1 cellular context compared by ENCODE assay signal in the genomic region with DNA sequence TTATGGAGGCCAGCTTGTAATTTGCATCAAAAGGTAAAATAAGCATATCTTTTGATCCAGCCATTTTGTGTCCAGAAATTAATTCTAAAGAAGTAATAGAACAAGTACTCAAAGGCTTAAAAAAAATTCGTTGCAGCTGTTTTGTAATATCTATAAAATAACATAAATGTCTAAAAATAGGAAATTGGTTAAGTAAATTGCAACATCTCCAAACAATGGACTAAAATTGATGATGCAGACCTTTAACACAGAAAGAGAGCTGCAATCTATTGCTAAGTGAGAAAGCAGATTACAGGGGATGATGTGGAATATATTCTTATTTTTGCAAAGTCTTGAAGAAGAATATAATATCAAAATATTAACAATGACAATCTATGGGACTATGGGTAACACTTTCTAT.
A peak's percentile ranks its signal among the peaks of the same experiment; 100 is the strongest.
TF ChIP-seq lines count a peak whose summit lies in the region.

No MANE protein-coding gene starts in this region.

TF ChIP-seq in IMR-90, 13 proteins besides CTCF, POLR2A, EP300 and RAD21:
- TF ChIP-seq FOS (IDR thresholded peaks at IDR 0.05; ENCODE audit: low read depth, low read length), result no peak
- peak; percentile 74 for TF ChIP-seq CEBPB (IDR thresholded peaks at IDR 0.05; ENCODE audit: low read depth, low read length)
- TF ChIP-seq CHD1 (IDR thresholded peaks at IDR 0.05; ENCODE audit: low read depth, low read length), result no peak
- peak; percentile 22; the same call in 1 of the 2 replicates for TF ChIP-seq MAFK (IDR thresholded peaks at IDR 0.05; ENCODE audit: low read depth, low read length)
- TF ChIP-seq, protein P1, sequence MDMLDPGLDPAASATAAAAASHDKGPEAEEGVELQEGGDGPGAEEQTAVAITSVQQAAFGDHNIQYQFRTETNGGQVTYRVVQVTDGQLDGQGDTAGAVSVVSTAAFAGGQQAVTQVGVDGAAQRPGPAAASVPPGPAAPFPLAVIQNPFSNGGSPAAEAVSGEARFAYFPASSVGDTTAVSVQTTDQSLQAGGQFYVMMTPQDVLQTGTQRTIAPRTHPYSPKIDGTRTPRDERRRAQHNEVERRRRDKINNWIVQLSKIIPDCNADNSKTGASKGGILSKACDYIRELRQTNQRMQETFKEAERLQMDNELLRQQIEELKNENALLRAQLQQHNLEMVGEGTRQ (IDR thresholded peaks at IDR 0.05; ENCODE audit: low read depth, low read length), result no peak
TF ChIP-seq in IMR-90: peak in this region for 2.
